1 cellular context compared by ENCODE assay signal in genomic region chr16:47970291-47970931, GRCh38.
A peak's percentile ranks its signal among the peaks of the same experiment; 100 is the strongest.
TF ChIP-seq lines count a peak whose summit lies in the region.

No MANE protein-coding gene starts in this region.

TF ChIP-seq in HepG2, 621 proteins besides CTCF, POLR2A, EP300 and RAD21 (continued from another document):
- TF ChIP-seq, protein P1, sequence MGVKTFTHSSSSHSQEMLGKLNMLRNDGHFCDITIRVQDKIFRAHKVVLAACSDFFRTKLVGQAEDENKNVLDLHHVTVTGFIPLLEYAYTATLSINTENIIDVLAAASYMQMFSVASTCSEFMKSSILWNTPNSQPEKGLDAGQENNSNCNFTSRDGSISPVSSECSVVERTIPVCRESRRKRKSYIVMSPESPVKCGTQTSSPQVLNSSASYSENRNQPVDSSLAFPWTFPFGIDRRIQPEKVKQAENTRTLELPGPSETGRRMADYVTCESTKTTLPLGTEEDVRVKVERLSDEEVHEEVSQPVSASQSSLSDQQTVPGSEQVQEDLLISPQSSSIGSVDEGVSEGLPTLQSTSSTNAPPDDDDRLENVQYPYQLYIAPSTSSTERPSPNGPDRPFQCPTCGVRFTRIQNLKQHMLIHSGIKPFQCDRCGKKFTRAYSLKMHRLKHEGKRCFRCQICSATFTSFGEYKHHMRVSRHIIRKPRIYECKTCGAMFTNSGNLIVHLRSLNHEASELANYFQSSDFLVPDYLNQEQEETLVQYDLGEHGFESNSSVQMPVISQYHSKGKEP (CRISPR knock-in tag; IDR thresholded peaks at IDR 0.05): 0 out of 2 replicates have a peak, but pooled peaks have one; percentile 53
- TF ChIP-seq SSRP1 (CRISPR knock-in tag; IDR thresholded peaks at IDR 0.05) (no peak), ZNF709 (CRISPR knock-in tag; IDR thresholded peaks at IDR 0.05) (no peak), MTERF4 (CRISPR knock-in tag; IDR thresholded peaks at IDR 0.05) (no peak), WIZ (CRISPR knock-in tag; IDR thresholded peaks at IDR 0.05) (peak; percentile 85), GATAD1 (CRISPR knock-in tag; IDR thresholded peaks at IDR 0.05) (0 out of 2 replicates have a peak, but pooled peaks have one; percentile 47), HDAC2 (CRISPR knock-in tag; IDR thresholded peaks at IDR 0.05) (peak; percentile 54), MIER2 (CRISPR knock-in tag; IDR thresholded peaks at IDR 0.05) (peak; percentile 98), DNMT3B (CRISPR knock-in tag; conservative IDR thresholded peaks at IDR 0.05) (0 out of 2 replicates have a peak, but pooled peaks have one; percentile 48), MTF2 (CRISPR knock-in tag; IDR thresholded peaks at IDR 0.05; ENCODE audit: borderline replicate concordance) (no peak), SALL2 (CRISPR knock-in tag; IDR thresholded peaks at IDR 0.05) (no peak), SAFB2 (CRISPR knock-in tag; IDR thresholded peaks at IDR 0.05; ENCODE audit: borderline replicate concordance, low read depth) (no peak), ZNF850 (CRISPR knock-in tag; conservative IDR thresholded peaks at IDR 0.05) (no peak), TCF7L2 (IDR thresholded peaks at IDR 0.05; ENCODE audit: low read depth, low read length) (no peak), KLF6 (CRISPR knock-in tag; IDR thresholded peaks at IDR 0.05) (0 out of 2 replicates have a peak, but pooled peaks have one; percentile 27), ZNF879 (CRISPR knock-in tag; IDR thresholded peaks at IDR 0.05) (no peak)
- TF ChIP-seq, protein P2, sequence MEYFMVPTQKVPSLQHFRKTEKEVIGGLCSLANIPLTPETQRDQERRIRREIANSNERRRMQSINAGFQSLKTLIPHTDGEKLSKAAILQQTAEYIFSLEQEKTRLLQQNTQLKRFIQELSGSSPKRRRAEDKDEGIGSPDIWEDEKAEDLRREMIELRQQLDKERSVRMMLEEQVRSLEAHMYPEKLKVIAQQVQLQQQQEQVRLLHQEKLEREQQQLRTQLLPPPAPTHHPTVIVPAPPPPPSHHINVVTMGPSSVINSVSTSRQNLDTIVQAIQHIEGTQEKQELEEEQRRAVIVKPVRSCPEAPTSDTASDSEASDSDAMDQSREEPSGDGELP (IDR thresholded peaks at IDR 0.05; ENCODE audit: borderline replicate concordance, low read depth): no peak
- TF ChIP-seq, protein P3, sequence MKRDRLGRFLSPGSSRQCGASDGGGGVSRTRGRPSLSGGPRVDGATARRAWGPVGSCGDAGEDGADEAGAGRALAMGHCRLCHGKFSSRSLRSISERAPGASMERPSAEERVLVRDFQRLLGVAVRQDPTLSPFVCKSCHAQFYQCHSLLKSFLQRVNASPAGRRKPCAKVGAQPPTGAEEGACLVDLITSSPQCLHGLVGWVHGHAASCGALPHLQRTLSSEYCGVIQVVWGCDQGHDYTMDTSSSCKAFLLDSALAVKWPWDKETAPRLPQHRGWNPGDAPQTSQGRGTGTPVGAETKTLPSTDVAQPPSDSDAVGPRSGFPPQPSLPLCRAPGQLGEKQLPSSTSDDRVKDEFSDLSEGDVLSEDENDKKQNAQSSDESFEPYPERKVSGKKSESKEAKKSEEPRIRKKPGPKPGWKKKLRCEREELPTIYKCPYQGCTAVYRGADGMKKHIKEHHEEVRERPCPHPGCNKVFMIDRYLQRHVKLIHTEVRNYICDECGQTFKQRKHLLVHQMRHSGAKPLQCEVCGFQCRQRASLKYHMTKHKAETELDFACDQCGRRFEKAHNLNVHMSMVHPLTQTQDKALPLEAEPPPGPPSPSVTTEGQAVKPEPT (CRISPR knock-in tag; IDR thresholded peaks at IDR 0.05; ENCODE audit: low read depth): no peak
- TF ChIP-seq, protein P4, sequence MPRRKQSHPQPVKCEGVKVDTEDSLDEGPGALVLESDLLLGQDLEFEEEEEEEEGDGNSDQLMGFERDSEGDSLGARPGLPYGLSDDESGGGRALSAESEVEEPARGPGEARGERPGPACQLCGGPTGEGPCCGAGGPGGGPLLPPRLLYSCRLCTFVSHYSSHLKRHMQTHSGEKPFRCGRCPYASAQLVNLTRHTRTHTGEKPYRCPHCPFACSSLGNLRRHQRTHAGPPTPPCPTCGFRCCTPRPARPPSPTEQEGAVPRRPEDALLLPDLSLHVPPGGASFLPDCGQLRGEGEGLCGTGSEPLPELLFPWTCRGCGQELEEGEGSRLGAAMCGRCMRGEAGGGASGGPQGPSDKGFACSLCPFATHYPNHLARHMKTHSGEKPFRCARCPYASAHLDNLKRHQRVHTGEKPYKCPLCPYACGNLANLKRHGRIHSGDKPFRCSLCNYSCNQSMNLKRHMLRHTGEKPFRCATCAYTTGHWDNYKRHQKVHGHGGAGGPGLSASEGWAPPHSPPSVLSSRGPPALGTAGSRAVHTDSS (CRISPR knock-in tag; conservative IDR thresholded peaks at IDR 0.05): no peak
